Comparison of ENCODE assay signal across 19 cellular contexts in genomic region chr19:9947441-9947840, GRCh38. TPM values are rescaled to one million over a fixed set of nuclear protein-coding genes. Genes with fewer than 3 reads are reported as not detected.
DNase-seq lines count a peak whose midpoint lies in the region; ATAC-seq and TF ChIP-seq lines count a peak whose summit lies in the region.
"Had no signal": no experiment of that assay in that cellular context is flagged by ENCODE, and none has a peak within 500 bp of the region (broad histone marks: within the 10 kb centered on the region; RNA-seq: fewer than 3 reads in every experiment).

No MANE protein-coding gene starts in this region.

- peaks cover 0 to 3% (median 3%) of the 10 kb centered on the region in 5 experiments for H3K9me3 Mint-ChIP-seq in brain

- H3K4me3 ChIP-seq in right cardiac atrium (ENCODE audit: low read length) (no peak overlapping the region), subcutaneous abdominal adipose tissue (ENCODE audit: low read depth in 1 of 5, low read length in 5 of 5) (peak overlapping the region in 1 of 5 donors; percentile 26), MG63 (no peak overlapping the region)
- H3K4me3 ChIP-seq: BLaER1 had no signal

- H3K36me3 ChIP-seq in subcutaneous abdominal adipose tissue (ENCODE audit: control insufficient read depth in 5 of 5, insufficient read depth in 5 of 5, low read length in 5 of 5), result peaks cover 0 to 4% (median 0%) of the 10 kb centered on the region in 5 donors
- no peaks in the 10 kb centered on the region for H3K36me3 ChIP-seq in MG63
- H3K36me3 ChIP-seq: BLaER1 had no signal

- peaks cover 20% of the 10 kb centered on the region for H3K4me1 Mint-ChIP-seq in brain

- H3K27ac ChIP-seq in right cardiac atrium (ENCODE audit: low read length) (peak overlapping the region; percentile 22), subcutaneous abdominal adipose tissue (ENCODE audit: low read depth, low read length) (peak overlapping the region; percentile 76)
- H3K27ac ChIP-seq: BLaER1 had no signal

- peaks cover 2% of the 10 kb centered on the region for H3K4me1 ChIP-seq in right cardiac atrium (ENCODE audit: control insufficient read depth, insufficient read depth, low read length)
- peaks cover 13 to 40% (median 39%) of the 10 kb centered on the region in 5 donors for H3K4me1 ChIP-seq in subcutaneous abdominal adipose tissue (ENCODE audit: control insufficient read depth in 5 of 5, insufficient read depth in 5 of 5, low read length in 5 of 5)

- no peak for DNase-seq in right cardiac atrium
- no peak for DNase-seq in Right ventricle myocardium inferior (ENCODE audit: missing footprints)
- DNase-seq in myocyte (ENCODE audit: low read depth), result peak; percentile 41
- no peak for DNase-seq in MG63
- DNase-seq in activated gamma-delta T cell treated with Interleukin-2 at 50 U/mL for 16 hours, result no peak
- DNase-seq: CD4-positive, CD25-positive, alpha-beta regulatory T cell; DMS153; DND-41; KG1; MM.1S; NCI-H1694 treated with DMSO at 0.1 percent for 48 hours; NCI-H2081; NCI-H2227 treated with DMSO at 0.1 percent for 48 hours; NCI-H526 treated with DMSO at 0.1 percent for 48 hours; SHP77 treated with DMSO at 0.1 percent for 48 hours had no signal

- TF ChIP-seq CTCF in brain (conservative IDR thresholded peaks at IDR 0.05), result no peak

- H3K27me3 Mint-ChIP-seq in brain, result peaks cover 9% of the 10 kb centered on the region

- H3K4me3 Mint-ChIP-seq in brain, result no peak overlapping the region
- H3K4me3 Mint-ChIP-seq: CD4-positive, CD25-positive, alpha-beta regulatory T cell had no signal

- intact Hi-C loops in right cardiac atrium (cut with DNase I) (no loop called here), Right ventricle myocardium inferior (cut with DNase I) (loop anchor here (5.0 kb wide), 1 partner anchor 60 kb away; no protein-coding TSS in a partner anchor)

- WGBS in right cardiac atrium, result 33% methylated on average over 4 of the region's 4 CpGs

- no peak overlapping the region for H3K9ac ChIP-seq in subcutaneous abdominal adipose tissue (ENCODE audit: low read length in 5 of 5)
- H3K9ac ChIP-seq: BLaER1 had no signal

- H3K27me3 ChIP-seq in right cardiac atrium (ENCODE audit: control insufficient read depth, insufficient read depth) (no peaks in the 10 kb centered on the region), subcutaneous abdominal adipose tissue (ENCODE audit: control insufficient read depth in 5 of 5, insufficient read depth in 4 of 5, low read length in 5 of 5) (peaks cover 0 to 9% (median 0%) of the 10 kb centered on the region in 5 donors), MG63 (no peaks in the 10 kb centered on the region)
- H3K27me3 ChIP-seq: BLaER1 had no signal

- no peaks in the 10 kb centered on the region for H3K36me3 Mint-ChIP-seq in brain
- H3K36me3 Mint-ChIP-seq: CD4-positive, CD25-positive, alpha-beta regulatory T cell had no signal

- no peak for ATAC-seq in right cardiac atrium
- no peak for ATAC-seq in Right ventricle myocardium inferior
- no peak for ATAC-seq in GM19023 (IDR thresholded peaks at IDR 0.05; ENCODE audit: unreplicated experiment)

- H3K27ac Mint-ChIP-seq in brain, result peak overlapping the region in 3 of 5 experiments; percentile 26 to 61 (median 45)
- H3K27ac Mint-ChIP-seq: CD4-positive, CD25-positive, alpha-beta regulatory T cell had no signal

- H3K9me3 ChIP-seq in right cardiac atrium (ENCODE audit: control insufficient read depth, low read length), result no peaks in the 10 kb centered on the region
- H3K9me3 ChIP-seq in subcutaneous abdominal adipose tissue (ENCODE audit: control insufficient read depth in 5 of 5, low read length in 5 of 5), result peaks cover 0 to 9% (median 1%) of the 10 kb centered on the region in 5 donors
- H3K9me3 ChIP-seq in MG63, result no peaks in the 10 kb centered on the region

RNA-seq across cellular contexts. Expression of gene OLFM2, which starts 11.1 kb away (rescaled TPM):
- total RNA-seq in right cardiac atrium, result 1 to 10 TPM; 5.9 to 9.2 (median 7.4) TPM
- 15.9 TPM for polyA plus RNA-seq in right cardiac atrium
- total RNA-seq in Right ventricle myocardium inferior, result 2.2 TPM
- polyA plus RNA-seq in brain (ENCODE audit: insufficient read depth, low read depth, low replicate concordance), result 75.0 TPM
- 31.8 and 50.7 TPM in 2 replicates for total RNA-seq in myocyte
- polyA plus RNA-seq in myocyte (2012), result 1.3 TPM
- 5.6 and 7.0 TPM in 2 replicates for total RNA-seq in MG63 (2014; rRNA removed; shearing (Covaris generic); ENCODE audit: low replicate concordance)
